ENCODE assay signal across 1 cellular context in the genomic region with DNA sequence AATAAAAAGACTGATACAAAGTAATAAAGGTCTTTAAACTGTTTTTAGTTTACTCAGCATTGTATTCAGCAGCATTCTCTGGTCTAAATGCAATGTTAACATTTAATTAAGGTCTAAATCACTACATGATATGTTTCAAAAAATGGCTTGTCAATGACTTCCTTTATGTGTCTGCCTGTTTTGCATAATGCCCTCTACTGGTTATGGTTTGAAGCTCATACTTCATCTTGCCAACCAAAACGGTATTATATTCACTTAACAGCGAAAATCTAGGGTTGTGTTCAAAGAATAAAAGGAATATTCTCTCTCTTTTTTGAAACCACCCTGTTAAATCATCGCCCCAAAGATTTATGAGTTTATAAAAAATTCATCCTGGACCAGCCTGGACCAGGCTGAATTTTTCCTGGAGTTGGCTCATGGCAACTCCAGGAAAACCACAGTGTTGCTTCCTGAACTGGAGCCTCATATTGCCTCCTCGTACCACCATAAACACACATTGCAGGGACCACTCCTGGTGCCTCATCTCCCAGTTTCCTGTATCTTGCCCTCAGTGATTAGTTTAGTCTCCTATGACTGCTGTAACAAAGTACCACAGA.
TF ChIP-seq lines count a peak whose summit lies in the region.

No MANE protein-coding gene starts in this region.

TF ChIP-seq in GM12878, 131 proteins besides CTCF, POLR2A, EP300 and RAD21:
- TF ChIP-seq, protein P1, sequence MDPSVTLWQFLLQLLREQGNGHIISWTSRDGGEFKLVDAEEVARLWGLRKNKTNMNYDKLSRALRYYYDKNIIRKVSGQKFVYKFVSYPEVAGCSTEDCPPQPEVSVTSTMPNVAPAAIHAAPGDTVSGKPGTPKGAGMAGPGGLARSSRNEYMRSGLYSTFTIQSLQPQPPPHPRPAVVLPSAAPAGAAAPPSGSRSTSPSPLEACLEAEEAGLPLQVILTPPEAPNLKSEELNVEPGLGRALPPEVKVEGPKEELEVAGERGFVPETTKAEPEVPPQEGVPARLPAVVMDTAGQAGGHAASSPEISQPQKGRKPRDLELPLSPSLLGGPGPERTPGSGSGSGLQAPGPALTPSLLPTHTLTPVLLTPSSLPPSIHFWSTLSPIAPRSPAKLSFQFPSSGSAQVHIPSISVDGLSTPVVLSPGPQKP (IDR thresholded peaks at IDR 0.05; ENCODE audit: low read depth, low read length): no peak
- TF ChIP-seq POU2F2 (IDR thresholded peaks at IDR 0.05; ENCODE audit: borderline replicate concordance, low read depth, low read length) (peak; percentile 71; the same call in 1 of the 3 replicates), ZBED1 (IDR thresholded peaks at IDR 0.05; ENCODE audit: borderline replicate concordance) (no peak), ZNF207 (IDR thresholded peaks at IDR 0.05; ENCODE audit: borderline replicate concordance) (no peak), SMC3 (IDR thresholded peaks at IDR 0.05; ENCODE audit: borderline replicate concordance, low read length) (no peak), ZBTB40 (IDR thresholded peaks at IDR 0.05; ENCODE audit: borderline replicate concordance) (no peak), KDM1A (IDR thresholded peaks at IDR 0.05; ENCODE audit: borderline replicate concordance) (no peak), MEF2B (IDR thresholded peaks at IDR 0.05; ENCODE audit: partially characterized antibody, poor library complexity, severe bottlenecking) (no peak)
